In the genomic region with DNA sequence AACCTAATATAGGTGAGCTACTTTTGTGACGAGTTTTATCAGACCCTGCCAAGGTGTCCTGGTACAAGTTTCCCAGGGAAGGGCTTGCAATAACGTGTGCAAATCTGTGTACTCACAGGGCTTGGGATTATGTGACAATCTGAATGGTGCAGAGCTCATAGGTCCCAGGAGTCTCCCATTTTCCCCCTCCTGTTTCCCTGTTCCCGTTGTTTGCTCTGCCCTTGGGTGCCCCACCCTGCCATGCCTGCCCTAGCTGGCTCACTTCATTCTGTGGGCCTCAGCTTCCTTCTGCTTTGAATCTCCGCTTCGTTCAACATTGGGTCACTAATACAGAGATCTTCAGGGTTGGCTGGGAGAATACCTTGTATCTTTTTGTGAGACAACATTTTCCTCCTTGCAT, we compare ENCODE assay signal across 27 cellular contexts.
"Had no signal": no experiment of that assay in that cellular context is flagged by ENCODE, and none has a peak within 500 bp of the region (broad histone marks: within the 10 kb centered on the region; RNA-seq: fewer than 3 reads in every experiment).

No MANE protein-coding gene starts in this region.

- H3K9me3 Mint-ChIP-seq: dendritic cell treated with granulocyte-macrophage colony-stimulating factor and Interleukin-4, amounts not matched to agents 40 ng/mL and 50 ng/mL, for 4 days; effector memory CD8-positive, alpha-beta T cell; naive thymus-derived CD8-positive, alpha-beta T cell had no signal

- DNase-seq: cortex of kidney; effector CD8-positive, alpha-beta T cell; effector memory CD8-positive, alpha-beta T cell; endodermal cell; erythroblast; esophagus squamous epithelium; foreskin fibroblast; foreskin melanocyte; gastrocnemius medialis; glutamatergic neuron; head of caudate nucleus; heart right ventricle; hippocampal formation; immature natural killer cell; islet precursor cell; kidney; kidney glomerular epithelial cell; left lung; left ventricle myocardium superior; lower lobe of right lung; mesendoderm; midbrain; naive B cell; naive thymus-derived CD8-positive, alpha-beta T cell had no signal

- H3K4me1 Mint-ChIP-seq: immature natural killer cell; naive B cell; naive thymus-derived CD8-positive, alpha-beta T cell had no signal

- H3K9me3 ChIP-seq: esophagus squamous epithelium, gastrocnemius medialis, heart right ventricle, left lung, lower lobe of right lung had no signal

- H3K4me3 ChIP-seq: esophagus squamous epithelium, gastrocnemius medialis, heart right ventricle, left lung, lower lobe of right lung had no signal

- ATAC-seq: effector memory CD8-positive, alpha-beta T cell; esophagus mucosa; gastrocnemius medialis; heart right ventricle; left lung; left ventricle myocardium superior; lower lobe of right lung; naive thymus-derived CD8-positive, alpha-beta T cell had no signal

- H3K36me3 Mint-ChIP-seq: immature natural killer cell; naive B cell; naive thymus-derived CD8-positive, alpha-beta T cell had no signal

- H3K27me3 ChIP-seq: esophagus squamous epithelium, gastrocnemius medialis had no signal

- H3K4me3 Mint-ChIP-seq: dendritic cell treated with granulocyte-macrophage colony-stimulating factor and Interleukin-4, amounts not matched to agents 40 ng/mL and 50 ng/mL, for 4 days; effector memory CD8-positive, alpha-beta T cell; endodermal cell; immature natural killer cell; naive B cell; naive thymus-derived CD8-positive, alpha-beta T cell had no signal

- H3K27ac Mint-ChIP-seq: dendritic cell treated with granulocyte-macrophage colony-stimulating factor and Interleukin-4, amounts not matched to agents 40 ng/mL and 50 ng/mL, for 4 days; effector memory CD8-positive, alpha-beta T cell; endodermal cell; immature natural killer cell; naive thymus-derived CD8-positive, alpha-beta T cell had no signal

- H3K36me3 ChIP-seq: esophagus squamous epithelium, gastrocnemius medialis, heart right ventricle, left lung, lower lobe of right lung had no signal

- H3K27ac ChIP-seq: epithelial cell of prostate, gastrocnemius medialis, heart right ventricle, left lung, lower lobe of right lung had no signal

- H3K4me1 ChIP-seq: gastrocnemius medialis, heart right ventricle, left lung, lower lobe of right lung had no signal
